8 cellular contexts compared by ENCODE assay signal in genomic region chr22:39456262-39457046, GRCh38. TPM values are rescaled to one million over a fixed set of nuclear protein-coding genes. Genes with fewer than 3 reads are reported as not detected.
DNase-seq lines count a peak whose midpoint lies in the region; ATAC-seq and TF ChIP-seq lines count a peak whose summit lies in the region.

TSS of gene MGAT3 (plus strand) at chr22:39457012. CDS start at chr22:39487348, 30,336 bp downstream.

- POLR2A ChIA-PET in Caco-2 (lab: Charles Lee): no interaction called here

- no peaks in the 10 kb centered on the region for H3K27me3 Mint-ChIP-seq in Caco-2 (ENCODE audit: insufficient read depth, unreplicated experiment)

- peaks cover 2% of the 10 kb centered on the region; the same call in 1 of the 2 replicates for H3F3A ChIP-seq in OCI-LY1 (ENCODE audit: insufficient read depth, low read length)

- peak within 1 kb of the TSS; percentile 85 for H3K9ac ChIP-seq in OCI-LY1 (ENCODE audit: low read length)

- no peak within 1 kb of the TSS for H3K4me3 ChIP-seq in Caco-2 (ENCODE audit: low read depth, low read length)
- peak within 1 kb of the TSS; percentile 65 for H3K4me3 ChIP-seq in OCI-LY1 (ENCODE audit: low read depth, low read length, poor library complexity, severe bottlenecking)
- H3K4me3 ChIP-seq in esophagus (ENCODE audit: low read depth in 1 of 2, low read length in 2 of 2): peak within 1 kb of the TSS; percentile 40 to 47
- peak within 1 kb of the TSS; percentile 29 for H3K4me3 ChIP-seq in ovary

- no peaks in the 10 kb centered on the region for H3K36me3 ChIP-seq in Caco-2 (ENCODE audit: control insufficient read depth, insufficient read depth, low read length)
- H3K36me3 ChIP-seq in OCI-LY1 (ENCODE audit: insufficient read depth, low read length): peaks cover 62% of the 10 kb centered on the region
- H3K36me3 ChIP-seq in esophagus (ENCODE audit: control insufficient read depth in 2 of 2, insufficient read depth in 2 of 2, low read length in 1 of 2): no peaks in the 10 kb centered on the region
- no peaks in the 10 kb centered on the region for H3K36me3 ChIP-seq in ovary

- no peaks in the 10 kb centered on the region for H3K9me2 ChIP-seq in OCI-LY1 (ENCODE audit: low read depth, low read length)

- H3K36me3 Mint-ChIP-seq in Caco-2 (ENCODE audit: insufficient read depth, unreplicated experiment): no peaks in the 10 kb centered on the region

- no peak within 1 kb of the TSS for H3K27ac Mint-ChIP-seq in Caco-2 (ENCODE audit: unreplicated experiment)

- no peaks in the 10 kb centered on the region for H3K9me3 Mint-ChIP-seq in Caco-2 (ENCODE audit: unreplicated experiment)

- H3K79me2 ChIP-seq in OCI-LY1 (ENCODE audit: insufficient read depth, low read length): peaks cover 56% of the 10 kb centered on the region

- no peaks in the 10 kb centered on the region for H3K27me3 ChIP-seq in Caco-2 (replicated peaks; ENCODE audit: control insufficient read depth, insufficient read depth, low read length)
- H3K27me3 ChIP-seq in OCI-LY1 (ENCODE audit: insufficient read depth, low read length): no peaks in the 10 kb centered on the region
- peaks cover 0 to 10% of the 10 kb centered on the region in 2 donors for H3K27me3 ChIP-seq in esophagus (ENCODE audit: control insufficient read depth in 1 of 2, insufficient read depth in 2 of 2, low read length in 2 of 2)
- H3K27me3 ChIP-seq in ovary: peaks cover 2% of the 10 kb centered on the region

- peak within 1 kb of the TSS; percentile 93 for H3K4me2 ChIP-seq in OCI-LY1 (ENCODE audit: low read length)

- H4K20me1 ChIP-seq in OCI-LY1 (ENCODE audit: insufficient read depth, low read length): no peaks in the 10 kb centered on the region

- H3K9me3 ChIP-seq in Caco-2 (no peaks in the 10 kb centered on the region), OCI-LY1 (ENCODE audit: low read length) (no peaks in the 10 kb centered on the region), esophagus (ENCODE audit: control insufficient read depth in 2 of 2, insufficient read depth in 1 of 2, low read depth in 1 of 2, low read length in 1 of 2) (peaks cover 0 to 4% of the 10 kb centered on the region in 2 donors), ovary (no peaks in the 10 kb centered on the region)

- TF ChIP-seq POLR2A in ovary (IDR thresholded peaks at IDR 0.05): no peak

- no peak for TF ChIP-seq EP300 in ovary (IDR thresholded peaks at IDR 0.05)

- intact Hi-C loops in Caco-2 (cut with micrococcal nuclease; ENCODE audit: unreplicated experiment) (no loop called here), ovary (cut with DNase I) (no loop called here)

- TF ChIP-seq CTCF in Caco-2 (IDR thresholded peaks at IDR 0.05; ENCODE audit: insufficient read depth in 1 of 2, low read depth in 1 of 2, low read length in 1 of 2, severe bottlenecking in 1 of 2, unreplicated experiment in 1 of 2) (no peak), OCI-LY1 (IDR thresholded peaks at IDR 0.05; ENCODE audit: low read length) (no peak), ovary (IDR thresholded peaks at IDR 0.05) (no peak)

- BruUV-seq in Caco-2 (replicated peaks; lab: Mats Ljungman, UMichigan): no TSS peak

- DNase-seq in Caco-2: no peak
- no peak for DNase-seq in ovary
- no peak for DNase-seq in effector CD4-positive, alpha-beta T cell
- DNase-seq in HPDE6-E6E7 (ENCODE audit: extremely low spot score): no peak

- H3K4me1 ChIP-seq in Caco-2 (peaks cover 11% of the 10 kb centered on the region; the same call in 1 of the 2 replicates), OCI-LY1 (ENCODE audit: insufficient read depth, low read length, severe bottlenecking) (peaks cover 88% of the 10 kb centered on the region), esophagus (ENCODE audit: control insufficient read depth in 2 of 2, insufficient read depth in 2 of 2, low read length in 1 of 2) (peaks cover 4 to 15% of the 10 kb centered on the region in 2 donors), ovary (ENCODE audit: insufficient read depth) (no peaks in the 10 kb centered on the region)

- CTCF ChIA-PET in Caco-2 (lab: Charles Lee): no interaction called here

- peaks cover 21% of the 10 kb centered on the region for H3K4me1 Mint-ChIP-seq in Caco-2 (ENCODE audit: low read depth, unreplicated experiment)

- no peak within 1 kb of the TSS for H3K4me3 Mint-ChIP-seq in Caco-2 (ENCODE audit: unreplicated experiment)

- WGBS in esophagus, 2 donors: 47 to 51% methylated on average over 60 to 70 of the region's 70 CpGs
- 35 to 41% (median 38%) methylated on average over 67 to 70 of the region's 70 CpGs for WGBS in ovary, 3 donors

- H2AFZ ChIP-seq in OCI-LY1 (ENCODE audit: low read length): no peak within 1 kb of the TSS

- peak within 1 kb of the TSS; percentile 99 for H3K27ac ChIP-seq in OCI-LY1 (ENCODE audit: low read depth, low read length, poor library complexity, severe bottlenecking)
- no peak within 1 kb of the TSS for H3K27ac ChIP-seq in esophagus (ENCODE audit: low read depth in 2 of 2, low read length in 1 of 2)
- no peak within 1 kb of the TSS for H3K27ac ChIP-seq in ovary

- ATAC-seq in HG03565 (IDR thresholded peaks at IDR 0.05; ENCODE audit: unreplicated experiment) (no peak), GM19397 (IDR thresholded peaks at IDR 0.05; ENCODE audit: unreplicated experiment) (no peak)

RNA-seq across cellular contexts. Expression of gene MGAT3, which starts in this region (rescaled TPM):
- total RNA-seq in Caco-2 (2022) (15.5 and 16.6 TPM in 2 replicates), ovary (1 to 10 TPM in 5 of 7 donors, under 1 TPM in 2; 0.91 to 5.9 (median 1.1) TPM)
- polyA plus RNA-seq in esophagus (under 1 TPM; 0.28 to 0.36 TPM), ovary (1 to 10 TPM; 2.1 to 2.3 TPM)
